Comparison of ENCODE assay signal across 25 cellular contexts in the genomic region with DNA sequence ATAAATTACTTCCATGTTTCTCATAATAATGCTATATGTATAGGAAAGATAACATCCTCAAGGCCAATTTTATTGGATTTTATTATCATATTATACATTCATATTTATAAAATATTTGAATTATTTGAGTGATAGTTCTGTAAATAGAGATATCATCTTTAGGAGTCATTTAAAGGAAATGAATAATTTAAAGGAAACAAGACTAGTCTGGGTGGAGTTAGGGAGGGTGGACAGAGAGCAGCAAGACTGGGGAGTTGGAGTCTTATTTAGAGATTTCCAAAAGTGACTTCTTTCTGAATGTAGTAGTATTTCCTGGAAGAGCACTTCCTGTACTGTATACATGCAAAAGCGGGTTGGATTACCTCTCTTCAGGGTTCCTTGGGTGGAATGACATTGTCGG.
A peak's percentile ranks its signal among the peaks of the same experiment; 100 is the strongest.
DNase-seq lines count a peak whose midpoint lies in the region; ATAC-seq, FAIRE-seq and TF ChIP-seq lines count a peak whose summit lies in the region.
"Had no signal": no experiment of that assay in that cellular context is flagged by ENCODE, and none has a peak within 500 bp of the region (broad histone marks: within the 10 kb centered on the region; RNA-seq: fewer than 3 reads in every experiment).

No MANE protein-coding gene starts in this region.

- no peaks in the 10 kb centered on the region for H3K9me2 ChIP-seq in SK-N-SH

- dilution Hi-C loops in endothelial cell of umbilical vein (cut with MboI; ENCODE audit: extremely low pct_ligation_motif_present, low sequenced_read_pairs) = no loop called here

- H3K4me3 ChIP-seq in SK-N-SH (ENCODE audit: low read depth in 2 of 2, low read length in 1 of 2) (no peak overlapping the region), endothelial cell of umbilical vein (replicated peaks in 1 of 3; ENCODE audit: insufficient read depth in 1 of 3, low read depth in 1 of 3, low read length in 3 of 3) (no peak overlapping the region)
- H3K4me3 ChIP-seq: A549; BLaER1 treated with 17β-estradiol and CSF1 and Interleukin-3, amounts not matched to agents 10 nM and 100 nM had no signal

- H3K36me3 ChIP-seq in SK-N-SH (replicated peaks in 1 of 2; ENCODE audit: control insufficient read depth in 1 of 2, insufficient read depth in 2 of 2, low read length in 1 of 2) (peaks cover 6 to 42% of the 10 kb centered on the region in 2 experiments), endothelial cell of umbilical vein (ENCODE audit: control insufficient read depth in 2 of 2, extremely low read depth in 1 of 2, insufficient read depth in 2 of 2, low read length in 2 of 2) (no peaks in the 10 kb centered on the region)
- H3K36me3 ChIP-seq: BE2C; BLaER1 treated with 17β-estradiol and CSF1 and Interleukin-3, amounts not matched to agents 10 nM and 100 nM had no signal

- CTCF ChIA-PET in SK-N-SH (lab: Yijun Ruan, JAX) (no interaction called here), endothelial cell of umbilical vein (lab: Charles Lee) (no interaction called here)

- H3K27ac Mint-ChIP-seq in osteocyte (ENCODE audit: unreplicated experiment) = peak overlapping the region; percentile 53
- H3K27ac Mint-ChIP-seq: CD14-positive monocyte; CD4-positive, alpha-beta T cell; CD8-positive, alpha-beta memory T cell had no signal

- H3K79me2 ChIP-seq in SK-N-SH (ENCODE audit: insufficient read depth) (peaks cover 98% of the 10 kb centered on the region), endothelial cell of umbilical vein (ENCODE audit: control insufficient read depth, insufficient read depth, low read length) (no peaks in the 10 kb centered on the region)

- peaks cover 1% of the 10 kb centered on the region for H3K36me3 Mint-ChIP-seq in osteocyte (ENCODE audit: unreplicated experiment)
- H3K36me3 Mint-ChIP-seq: CD14-positive monocyte; CD8-positive, alpha-beta memory T cell had no signal

- TF ChIP-seq EP300 in SK-N-SH (IDR thresholded peaks at IDR 0.05; ENCODE audit: borderline replicate concordance in 1 of 2, low read depth in 1 of 2, low read length in 1 of 2) = no peak; a peak in 1 of 4 replicates

- peaks cover 18% of the 10 kb centered on the region for H3K4me1 Mint-ChIP-seq in osteocyte (ENCODE audit: unreplicated experiment)
- H3K4me1 Mint-ChIP-seq: CD14-positive monocyte; CD8-positive, alpha-beta memory T cell had no signal

- no peaks in the 10 kb centered on the region for H3K27me3 Mint-ChIP-seq in osteocyte (ENCODE audit: unreplicated experiment)
- H3K27me3 Mint-ChIP-seq: CD4-positive, alpha-beta T cell; CD8-positive, alpha-beta memory T cell had no signal

- ATAC-seq in GM21576 (IDR thresholded peaks at IDR 0.05; ENCODE audit: unreplicated experiment) (no peak), GM21528 (IDR thresholded peaks at IDR 0.05; ENCODE audit: low FRiP score, unreplicated experiment) (no peak)
- ATAC-seq: A549 had no signal

- intact Hi-C loops in endothelial cell of umbilical vein (cut with micrococcal nuclease) = no loop called here

- FAIRE-seq in H54 (lab: Jason Lieb, UNC) = peak; percentile 52
- FAIRE-seq in endothelial cell of umbilical vein (lab: Jason Lieb, UNC) = no peak
- FAIRE-seq: A549, D721Med, G401.6, GM12892, GM19239 had no signal

- H4K20me1 ChIP-seq in SK-N-SH (ENCODE audit: insufficient read depth) = no peaks in the 10 kb centered on the region
- no peaks in the 10 kb centered on the region for H4K20me1 ChIP-seq in endothelial cell of umbilical vein (replicated peaks; ENCODE audit: control insufficient read depth, extremely low read depth, insufficient read depth, low read length)
- H4K20me1 ChIP-seq: BLaER1 treated with 17β-estradiol and CSF1 and Interleukin-3, amounts not matched to agents 10 nM and 100 nM had no signal

- H3K9ac ChIP-seq in SK-N-SH (peak overlapping the region; percentile 4; the same call in 1 of the 2 replicates), endothelial cell of umbilical vein (replicated peaks; ENCODE audit: extremely low read depth, insufficient read depth, low read length) (no peak overlapping the region)
- H3K9ac ChIP-seq: BLaER1 treated with 17β-estradiol and CSF1 and Interleukin-3, amounts not matched to agents 10 nM and 100 nM had no signal

- H3K9me3 Mint-ChIP-seq in osteocyte (ENCODE audit: unreplicated experiment) = no peaks in the 10 kb centered on the region
- H3K9me3 Mint-ChIP-seq: CD4-positive, alpha-beta T cell had no signal

- H3K4me2 ChIP-seq in SK-N-SH (no peak overlapping the region), endothelial cell of umbilical vein (ENCODE audit: insufficient read depth, low read length) (peak overlapping the region; percentile 39)
- H3K4me2 ChIP-seq: A549; BLaER1 treated with 17β-estradiol and CSF1 and Interleukin-3, amounts not matched to agents 10 nM and 100 nM had no signal

- WGBS in SK-N-SH (ENCODE audit: low lambda C conversion rate) = 77% methylated on average over 2 of the region's 2 CpGs

- no TSS peak for BruUV-seq in endothelial cell of umbilical vein (replicated peaks; lab: Mats Ljungman, UMichigan)

- H3K27ac ChIP-seq in SK-N-SH (ENCODE audit: low read depth in 2 of 2, low read length in 1 of 2) (peak overlapping the region; percentile 67 to 99; a peak in 3 of 4 replicates), endothelial cell of umbilical vein (ENCODE audit: insufficient read depth, low read depth, low read length) (no peak overlapping the region)
- H3K27ac ChIP-seq: 22Rv1; A549; BLaER1 treated with 17β-estradiol and CSF1 and Interleukin-3, amounts not matched to agents 10 nM and 100 nM had no signal

- TF ChIP-seq CTCF in SK-N-SH (IDR thresholded peaks at IDR 0.05) (no peak), endothelial cell of umbilical vein (IDR thresholded peaks at IDR 0.05; ENCODE audit: extremely low read depth in 1 of 2, insufficient read depth in 1 of 2, low read depth in 1 of 2, low read length in 2 of 2) (no peak), osteocyte (IDR thresholded peaks at IDR 0.05) (no peak)

- DNase-seq in H54 (ENCODE audit: insufficient read length, low spot score) = no peak
- no peak for DNase-seq in SK-N-SH
- DNase-seq in endothelial cell of umbilical vein (ENCODE audit: low read depth, low spot score) = peak; percentile 21
- DNase-seq in osteocyte (ENCODE audit: extremely low spot score, unreplicated experiment) = no peak
- no peak for DNase-seq in DMS 273 (lab: John Stamatoyannopoulos, UW; ENCODE audit: unreplicated experiment)
- DNase-seq: ACHN; AML-193; BE2C; CD4-positive, alpha-beta T cell; CD8-positive, alpha-beta memory T cell; DMS53; DND-41; GOT3; H7; HCEC 1CT had no signal

- TF ChIP-seq RAD21 in SK-N-SH (IDR thresholded peaks at IDR 0.05; ENCODE audit: low read length) = no peak

- H3K4me1 ChIP-seq in SK-N-SH (ENCODE audit: control insufficient read depth in 1 of 2, insufficient read depth in 2 of 2, low read depth in 1 of 2, low read length in 1 of 2) (peaks cover 9 to 21% of the 10 kb centered on the region in 2 experiments; a peak in 2 of 4 replicates), endothelial cell of umbilical vein (ENCODE audit: control insufficient read depth, extremely low read depth, insufficient read depth, low read length) (peaks cover 23% of the 10 kb centered on the region)
- H3K4me1 ChIP-seq: A549; BE2C; BLaER1 treated with 17β-estradiol and CSF1 and Interleukin-3, amounts not matched to agents 10 nM and 100 nM had no signal

- no peak overlapping the region for H3K4me3 Mint-ChIP-seq in osteocyte (ENCODE audit: unreplicated experiment)
- H3K4me3 Mint-ChIP-seq: CD14-positive monocyte; CD4-positive, alpha-beta T cell; CD8-positive, alpha-beta memory T cell had no signal

- H2AFZ ChIP-seq in SK-N-SH (ENCODE audit: low read depth) = no peak overlapping the region
- no peak overlapping the region for H2AFZ ChIP-seq in endothelial cell of umbilical vein (ENCODE audit: low read depth, low read length)

- H3K9me1 ChIP-seq in endothelial cell of umbilical vein (replicated peaks; ENCODE audit: control insufficient read depth, extremely low read depth, insufficient read depth, low read length) = no peaks in the 10 kb centered on the region

- POLR2A ChIA-PET in SK-N-SH (lab: Yijun Ruan, JAX) (no interaction called here), endothelial cell of umbilical vein (lab: Charles Lee) (no interaction called here)

- H3K27me3 ChIP-seq in SK-N-SH (ENCODE audit: insufficient read depth) (no peaks in the 10 kb centered on the region), endothelial cell of umbilical vein (ENCODE audit: control insufficient read depth in 2 of 2, insufficient read depth in 2 of 2, low read length in 2 of 2) (no peaks in the 10 kb centered on the region)
- H3K27me3 ChIP-seq: BE2C; BLaER1 treated with 17β-estradiol and CSF1 and Interleukin-3, amounts not matched to agents 10 nM and 100 nM had no signal

- no peak for TF ChIP-seq POLR2A in H54 (IDR thresholded peaks at IDR 0.05; ENCODE audit: low read depth, low read length)
- no peak for TF ChIP-seq POLR2A in endothelial cell of umbilical vein (IDR thresholded peaks at IDR 0.05; ENCODE audit: low read depth, low read length)

- H3F3A ChIP-seq in SK-N-SH (replicated peaks; ENCODE audit: insufficient read depth) = peaks cover 63% of the 10 kb centered on the region

- no peaks in the 10 kb centered on the region for H3K9me3 ChIP-seq in SK-N-SH
- no peaks in the 10 kb centered on the region for H3K9me3 ChIP-seq in endothelial cell of umbilical vein (replicated peaks; ENCODE audit: control insufficient read depth, insufficient read depth, low read length)
- H3K9me3 ChIP-seq: A549; BE2C; BLaER1 treated with 17β-estradiol and CSF1 and Interleukin-3, amounts not matched to agents 10 nM and 100 nM had no signal

TF ChIP-seq in SK-N-SH, 30 proteins besides CTCF, POLR2A, EP300 and RAD21 (continues in another document):
- TF ChIP-seq RXRA (IDR thresholded peaks at IDR 0.05; ENCODE audit: borderline replicate concordance, low read depth) (no peak), YY1 (IDR thresholded peaks at IDR 0.05; ENCODE audit: low read depth) (no peak)

TF ChIP-seq in endothelial cell of umbilical vein, 7 proteins besides CTCF, POLR2A, EP300 and RAD21:
- TF ChIP-seq GATA2 (IDR thresholded peaks at IDR 0.05; ENCODE audit: insufficient read depth, insufficient read length, low read depth, low read length) = peak; percentile 84
- TF ChIP-seq, protein P1, sequence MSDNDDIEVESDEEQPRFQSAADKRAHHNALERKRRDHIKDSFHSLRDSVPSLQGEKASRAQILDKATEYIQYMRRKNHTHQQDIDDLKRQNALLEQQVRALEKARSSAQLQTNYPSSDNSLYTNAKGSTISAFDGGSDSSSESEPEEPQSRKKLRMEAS (IDR thresholded peaks at IDR 0.05; ENCODE audit: insufficient read depth, insufficient read length) = no peak
- TF ChIP-seq FOS (IDR thresholded peaks at IDR 0.05; ENCODE audit: borderline replicate concordance, insufficient read depth, low read length) = peak; percentile 45
- no peak for TF ChIP-seq EZH2 (IDR thresholded peaks at IDR 0.05; ENCODE audit: borderline replicate concordance, low read depth, low read length, severe bottlenecking)
